17 cellular contexts compared by ENCODE assay signal in genomic region chr4:145168578-145169187, GRCh38. TPM values are rescaled to one million over a fixed set of nuclear protein-coding genes. Genes with fewer than 3 reads are reported as not detected.
DNase-seq lines count a peak whose midpoint lies in the region; ATAC-seq and TF ChIP-seq lines count a peak whose summit lies in the region.
"Had no signal": no experiment of that assay in that cellular context is flagged by ENCODE, and none has a peak within 500 bp of the region (broad histone marks: within the 10 kb centered on the region; RNA-seq: fewer than 3 reads in every experiment).

No MANE protein-coding gene starts in this region.

- H3K27me3 ChIP-seq in gastroesophageal sphincter = no peaks in the 10 kb centered on the region
- H3K27me3 ChIP-seq: Peyer's patch had no signal

- WGBS in gastroesophageal sphincter (ENCODE audit: low coverage in 1 of 2), 2 donors = 63 to 83% methylated on average over 2 of the region's 2 CpGs

- H3K4me1 ChIP-seq in gastroesophageal sphincter = peaks cover 0 to 22% (median 0%) of the 10 kb centered on the region in 3 donors

- H3K4me1 Mint-ChIP-seq in stimulated activated naive CD8-positive, alpha-beta T cell treated with anti-CD3 and anti-CD28 coated beads, Interleukin-15, Interleukin-2, amounts not matched to agents 100 ng/mL and 50 ng/mL, for 24 hours (ENCODE audit: low read depth) = peaks cover 19% of the 10 kb centered on the region
- H3K4me1 Mint-ChIP-seq in stimulated activated naive CD8-positive, alpha-beta T cell treated with anti-CD3 and anti-CD28 coated beads, Interleukin-15, amount 100 ng/mL, for 72 hours = peaks cover 39% of the 10 kb centered on the region
- H3K4me1 Mint-ChIP-seq in activated T-helper 2 cell treated with anti-CD3 and anti-CD28 coated beads, Interferon-gamma antibody, Interleukin-2, Interleukin-4, amounts not matched to agents 10 μg/mL and 5 μg/mL and 100 μg/mL, durations not matched to agents 14 hours and 24 hours and 36 hours (ENCODE audit: low read depth) = peaks cover 28% of the 10 kb centered on the region
- H3K4me1 Mint-ChIP-seq in memory B cell = peaks cover 16% of the 10 kb centered on the region

- H3K9me3 ChIP-seq in gastroesophageal sphincter = no peaks in the 10 kb centered on the region
- H3K9me3 ChIP-seq: Peyer's patch had no signal

- H3K9me3 Mint-ChIP-seq in stimulated activated naive CD8-positive, alpha-beta T cell treated with anti-CD3 and anti-CD28 coated beads, Interleukin-15, Interleukin-2, amounts not matched to agents 100 ng/mL and 50 ng/mL, for 24 hours = no peaks in the 10 kb centered on the region
- H3K9me3 Mint-ChIP-seq in stimulated activated naive CD8-positive, alpha-beta T cell treated with anti-CD3 and anti-CD28 coated beads, Interleukin-15, amount 100 ng/mL, for 72 hours = no peaks in the 10 kb centered on the region
- H3K9me3 Mint-ChIP-seq in activated T-helper 2 cell treated with anti-CD3 and anti-CD28 coated beads, Interferon-gamma antibody, Interleukin-2, Interleukin-4, amounts not matched to agents 10 μg/mL and 5 μg/mL and 100 μg/mL, durations not matched to agents 14 hours and 24 hours and 36 hours = no peaks in the 10 kb centered on the region
- H3K9me3 Mint-ChIP-seq in memory B cell = no peaks in the 10 kb centered on the region

- TF ChIP-seq CTCF in gastroesophageal sphincter (IDR thresholded peaks at IDR 0.05) = no peak

- H3K4me3 ChIP-seq in gastroesophageal sphincter = no peak overlapping the region
- H3K4me3 ChIP-seq: Peyer's patch had no signal

- TF ChIP-seq POLR2A in gastroesophageal sphincter (IDR thresholded peaks at IDR 0.05) = no peak

- peaks cover 68% of the 10 kb centered on the region for H3K36me3 Mint-ChIP-seq in stimulated activated naive CD8-positive, alpha-beta T cell treated with anti-CD3 and anti-CD28 coated beads, Interleukin-15, Interleukin-2, amounts not matched to agents 100 ng/mL and 50 ng/mL, for 24 hours (ENCODE audit: low read depth)
- H3K36me3 Mint-ChIP-seq in activated T-helper 2 cell treated with anti-CD3 and anti-CD28 coated beads, Interferon-gamma antibody, Interleukin-2, Interleukin-4, amounts not matched to agents 10 μg/mL and 5 μg/mL and 100 μg/mL, durations not matched to agents 14 hours and 24 hours and 36 hours (ENCODE audit: low read depth) = peaks cover 70% of the 10 kb centered on the region
- peaks cover 22% of the 10 kb centered on the region for H3K36me3 Mint-ChIP-seq in memory B cell

- intact Hi-C loops in activated T-helper 2 cell treated with anti-CD3 and anti-CD28 coated beads, Interferon-gamma antibody, Interleukin-2, Interleukin-4, amounts not matched to agents 10 μg/mL and 5 μg/mL and 100 μg/mL, durations not matched to agents 14 hours and 24 hours and 36 hours (cut with micrococcal nuclease) = no loop called here

- H3K36me3 ChIP-seq in gastroesophageal sphincter = peaks cover 0 to 69% of the 10 kb centered on the region in 2 donors

- TF ChIP-seq EP300 in gastroesophageal sphincter (IDR thresholded peaks at IDR 0.05) = no peak

- no peaks in the 10 kb centered on the region for H3K27me3 Mint-ChIP-seq in stimulated activated naive CD8-positive, alpha-beta T cell treated with anti-CD3 and anti-CD28 coated beads, Interleukin-15, Interleukin-2, amounts not matched to agents 100 ng/mL and 50 ng/mL, for 24 hours
- H3K27me3 Mint-ChIP-seq in stimulated activated naive CD8-positive, alpha-beta T cell treated with anti-CD3 and anti-CD28 coated beads, Interleukin-15, amount 100 ng/mL, for 72 hours = no peaks in the 10 kb centered on the region
- no peaks in the 10 kb centered on the region for H3K27me3 Mint-ChIP-seq in activated T-helper 2 cell treated with anti-CD3 and anti-CD28 coated beads, Interferon-gamma antibody, Interleukin-2, Interleukin-4, amounts not matched to agents 10 μg/mL and 5 μg/mL and 100 μg/mL, durations not matched to agents 14 hours and 24 hours and 36 hours (ENCODE audit: low read depth)
- H3K27me3 Mint-ChIP-seq in memory B cell = no peaks in the 10 kb centered on the region
- H3K27me3 Mint-ChIP-seq: B cell; CD4-positive, CD25-positive, alpha-beta regulatory T cell had no signal

- H3K27ac ChIP-seq in gastroesophageal sphincter = no peak overlapping the region
- H3K27ac ChIP-seq: Peyer's patch had no signal

- no peak for DNase-seq in stimulated activated naive CD8-positive, alpha-beta T cell treated with anti-CD3 and anti-CD28 coated beads, Interleukin-15, amount 100 ng/mL, for 72 hours
- DNase-seq in activated T-helper 2 cell treated with anti-CD3 and anti-CD28 coated beads, Interferon-gamma antibody, Interleukin-2, Interleukin-4, amounts not matched to agents 10 μg/mL and 5 μg/mL and 100 μg/mL, durations not matched to agents 14 hours and 24 hours and 36 hours (ENCODE audit: low spot score) = no peak
- DNase-seq in memory B cell (ENCODE audit: low spot score in 2 of 2) (no peak), AML-193 (lab: John Stamatoyannopoulos, UW) (no peak)
- DNase-seq: ACHN; CD4-positive, CD25-positive, alpha-beta regulatory T cell; DMS79 treated with DMSO at 0.1 percent for 48 hours; MM.1S; NCI-H1092 treated with DMSO at 0.1 percent for 48 hours; NCI-H2081 treated with DMSO at 0.1 percent for 48 hours; NCI-H524; Peyer's patch had no signal

- no peak for ATAC-seq in stimulated activated naive CD8-positive, alpha-beta T cell treated with anti-CD3 and anti-CD28 coated beads, Interleukin-15, amount 100 ng/mL, for 72 hours
- peak; percentile 52 for ATAC-seq in memory B cell (ENCODE audit: low read depth)
- ATAC-seq in gastroesophageal sphincter = no peak
- ATAC-seq in GM21423 (IDR thresholded peaks at IDR 0.05; ENCODE audit: unreplicated experiment) = no peak
- ATAC-seq: Right ventricle myocardium inferior had no signal

- peak overlapping the region; percentile 31 for H3K27ac Mint-ChIP-seq in stimulated activated naive CD8-positive, alpha-beta T cell treated with anti-CD3 and anti-CD28 coated beads, Interleukin-15, Interleukin-2, amounts not matched to agents 100 ng/mL and 50 ng/mL, for 24 hours
- H3K27ac Mint-ChIP-seq in stimulated activated naive CD8-positive, alpha-beta T cell treated with anti-CD3 and anti-CD28 coated beads, Interleukin-15, amount 100 ng/mL, for 72 hours = no peak overlapping the region
- H3K27ac Mint-ChIP-seq in activated T-helper 2 cell treated with anti-CD3 and anti-CD28 coated beads, Interferon-gamma antibody, Interleukin-2, Interleukin-4, amounts not matched to agents 10 μg/mL and 5 μg/mL and 100 μg/mL, durations not matched to agents 14 hours and 24 hours and 36 hours = peak overlapping the region; percentile 4
- peak overlapping the region; percentile 5 for H3K27ac Mint-ChIP-seq in memory B cell
- H3K27ac Mint-ChIP-seq: B cell had no signal

- no peak overlapping the region for H3K4me3 Mint-ChIP-seq in stimulated activated naive CD8-positive, alpha-beta T cell treated with anti-CD3 and anti-CD28 coated beads, Interleukin-15, Interleukin-2, amounts not matched to agents 100 ng/mL and 50 ng/mL, for 24 hours
- H3K4me3 Mint-ChIP-seq in stimulated activated naive CD8-positive, alpha-beta T cell treated with anti-CD3 and anti-CD28 coated beads, Interleukin-15, amount 100 ng/mL, for 72 hours = no peak overlapping the region
- H3K4me3 Mint-ChIP-seq in activated T-helper 2 cell treated with anti-CD3 and anti-CD28 coated beads, Interferon-gamma antibody, Interleukin-2, Interleukin-4, amounts not matched to agents 10 μg/mL and 5 μg/mL and 100 μg/mL, durations not matched to agents 14 hours and 24 hours and 36 hours (ENCODE audit: low read depth) = no peak overlapping the region
- no peak overlapping the region for H3K4me3 Mint-ChIP-seq in memory B cell
- H3K4me3 Mint-ChIP-seq: B cell; CD4-positive, CD25-positive, alpha-beta regulatory T cell had no signal

RNA-seq across cellular contexts. Expression of gene OTUD4, which starts 11.7 kb away (rescaled TPM):
- 71.7 and 80.4 TPM in 2 replicates for total RNA-seq in activated T-helper 2 cell treated with anti-CD3 and anti-CD28 coated beads, Interferon-gamma antibody, Interleukin-2, Interleukin-4, amounts not matched to agents 10 μg/mL and 5 μg/mL and 100 μg/mL, durations not matched to agents 14 hours and 24 hours and 36 hours
- 10 to 100 TPM; 27.3 to 53.1 (median 39.1) TPM for total RNA-seq in gastroesophageal sphincter

Comparison
In these comparisons a context has a peak if more than half of its experiments do, and no peak if none do; other contexts are left out.
1. H3K27ac Mint-ChIP-seq: peak in stimulated activated naive CD8-positive, alpha-beta T cell treated with anti-CD3 and anti-CD28 coated beads, Interleukin-15, Interleukin-2, amounts not matched to agents 100 ng/mL and 50 ng/mL, for 24 hours (single experiment), activated T-helper 2 cell treated with anti-CD3 and anti-CD28 coated beads, Interferon-gamma antibody, Interleukin-2, Interleukin-4, amounts not matched to agents 10 μg/mL and 5 μg/mL and 100 μg/mL, durations not matched to agents 14 hours and 24 hours and 36 hours (single experiment) and memory B cell (single experiment); none in stimulated activated naive CD8-positive, alpha-beta T cell treated with anti-CD3 and anti-CD28 coated beads, Interleukin-15, amount 100 ng/mL, for 72 hours (0 of 2).